10 cellular contexts compared by ENCODE assay signal in the genomic region with DNA sequence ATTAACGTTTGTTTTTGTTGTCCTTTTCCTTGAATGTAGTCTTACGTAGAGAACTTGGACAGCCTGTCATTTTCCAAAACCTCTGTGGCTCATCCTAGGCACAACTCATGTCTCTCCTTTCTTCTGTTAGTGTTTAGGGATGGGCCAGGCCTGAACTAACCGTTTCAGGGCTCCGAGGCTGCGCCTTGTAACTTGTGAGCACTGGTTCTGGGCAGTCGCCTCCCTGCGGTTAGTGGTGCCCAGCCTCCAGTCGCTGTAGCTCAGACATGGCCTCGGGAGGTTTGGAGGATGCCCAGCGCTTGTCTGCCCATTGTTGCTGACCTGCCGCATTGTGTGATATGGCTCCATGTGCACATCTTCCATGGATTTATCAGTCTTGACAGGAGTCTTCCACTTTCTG. TPM values are rescaled to one million over a fixed set of nuclear protein-coding genes. Genes with fewer than 3 reads are reported as not detected.
DNase-seq lines count a peak whose midpoint lies in the region; ATAC-seq, FAIRE-seq and TF ChIP-seq lines count a peak whose summit lies in the region.
"Had no signal": no experiment of that assay in that cellular context is flagged by ENCODE, and none has a peak within 500 bp of the region (broad histone marks: within the 10 kb centered on the region; RNA-seq: fewer than 3 reads in every experiment).

No MANE protein-coding gene starts in this region.

- H3K27ac ChIP-seq in astrocyte (ENCODE audit: low read depth, low read length) (peak overlapping the region; percentile 35), thoracic aorta (peak overlapping the region; percentile 63 to 66)
- H3K27ac ChIP-seq: VCaP had no signal

- H2AFZ ChIP-seq in astrocyte (ENCODE audit: low read depth, low read length): no peak overlapping the region

- H3K4me3 Mint-ChIP-seq in activated T-cell treated with anti-CD3 and anti-CD28 coated beads, Interleukin-2, amount 50 U/mL, for 4 hours: peak overlapping the region; percentile 20
- H3K4me3 Mint-ChIP-seq in astrocyte (ENCODE audit: unreplicated experiment) (peak overlapping the region; percentile 50), memory B cell (peak overlapping the region; percentile 43)

- H3K9ac ChIP-seq in astrocyte (ENCODE audit: low read length): no peak overlapping the region

- H3K4me3 ChIP-seq in astrocyte (ENCODE audit: insufficient read depth, low read depth, low read length) (no peak overlapping the region), thoracic aorta (peak overlapping the region; percentile 38)

- no peaks in the 10 kb centered on the region for H3K9me3 Mint-ChIP-seq in activated T-cell treated with anti-CD3 and anti-CD28 coated beads, Interleukin-2, amount 50 U/mL, for 4 hours
- H3K9me3 Mint-ChIP-seq in astrocyte (ENCODE audit: unreplicated experiment): no peaks in the 10 kb centered on the region
- H3K9me3 Mint-ChIP-seq in memory B cell: no peaks in the 10 kb centered on the region

- H4K20me1 ChIP-seq in astrocyte (ENCODE audit: insufficient read depth, low read length): peaks cover 4% of the 10 kb centered on the region

- no peak for DNase-seq in activated T-cell treated with anti-CD3 and anti-CD28 coated beads, Interleukin-2, amount 50 U/mL, for 4 hours
- DNase-seq in activated T-cell treated with anti-CD3 and anti-CD28 coated beads, Interleukin-2, amount 50 U/mL, for 1 hour: no peak
- DNase-seq in astrocyte (ENCODE audit: low read depth): no peak
- no peak for DNase-seq in memory B cell (ENCODE audit: low spot score in 2 of 2)
- no peak for DNase-seq in thoracic aorta (ENCODE audit: low spot score)
- no peak for DNase-seq in activated gamma-delta T cell treated with Interleukin-2 at 50 U/mL for 16 hours
- no peak for DNase-seq in LoVo (ENCODE audit: low spot score)
- no peak for DNase-seq in central memory CD4-positive, alpha-beta T cell

- no peak overlapping the region for H3K27ac Mint-ChIP-seq in astrocyte (ENCODE audit: unreplicated experiment)
- peak overlapping the region; percentile 89 for H3K27ac Mint-ChIP-seq in memory B cell

- no peak for ATAC-seq in activated T-cell treated with anti-CD3 and anti-CD28 coated beads, Interleukin-2, amount 50 U/mL, for 4 hours
- ATAC-seq in memory B cell (ENCODE audit: low read depth) (no peak), thoracic aorta (ENCODE audit: insufficient number of reproducible peaks, low FRiP score, low read depth) (no peak)

- H3K27me3 Mint-ChIP-seq in activated T-cell treated with anti-CD3 and anti-CD28 coated beads, Interleukin-2, amount 50 U/mL, for 4 hours (ENCODE audit: low read depth): no peaks in the 10 kb centered on the region
- H3K27me3 Mint-ChIP-seq in astrocyte (ENCODE audit: low read depth, unreplicated experiment) (no peaks in the 10 kb centered on the region), memory B cell (no peaks in the 10 kb centered on the region)

- peaks cover 10% of the 10 kb centered on the region for H3K79me2 ChIP-seq in astrocyte (ENCODE audit: insufficient read depth, low read length)

- no peaks in the 10 kb centered on the region for H3K36me3 ChIP-seq in astrocyte (ENCODE audit: insufficient read depth, low read length)
- no peaks in the 10 kb centered on the region for H3K36me3 ChIP-seq in thoracic aorta

- no peak for FAIRE-seq in astrocyte (lab: Jason Lieb, UNC)
- FAIRE-seq: urothelium cell line had no signal

- peaks cover 11% of the 10 kb centered on the region for H3K36me3 Mint-ChIP-seq in activated T-cell treated with anti-CD3 and anti-CD28 coated beads, Interleukin-2, amount 50 U/mL, for 4 hours (ENCODE audit: insufficient read depth)
- H3K36me3 Mint-ChIP-seq in astrocyte (ENCODE audit: low read depth, unreplicated experiment) (peaks cover 5% of the 10 kb centered on the region), memory B cell (peaks cover 12% of the 10 kb centered on the region)

- H3K9me3 ChIP-seq in astrocyte (ENCODE audit: insufficient read depth, low read depth, low read length) (no peaks in the 10 kb centered on the region), thoracic aorta (no peaks in the 10 kb centered on the region)

- H3K27me3 ChIP-seq in astrocyte (ENCODE audit: insufficient read depth, low read length): no peaks in the 10 kb centered on the region
- H3K27me3 ChIP-seq in thoracic aorta (replicated peaks; ENCODE audit: insufficient read depth): no peaks in the 10 kb centered on the region

- H3K4me1 Mint-ChIP-seq in activated T-cell treated with anti-CD3 and anti-CD28 coated beads, Interleukin-2, amount 50 U/mL, for 4 hours (ENCODE audit: low read depth): peaks cover 93% of the 10 kb centered on the region
- peaks cover 37% of the 10 kb centered on the region for H3K4me1 Mint-ChIP-seq in astrocyte (ENCODE audit: low read depth, unreplicated experiment)
- H3K4me1 Mint-ChIP-seq in memory B cell: peaks cover 70% of the 10 kb centered on the region

- H3K4me1 ChIP-seq in astrocyte (ENCODE audit: insufficient read depth, low read length) (peaks cover 24% of the 10 kb centered on the region), thoracic aorta (ENCODE audit: control insufficient read depth in 1 of 2, low read depth in 2 of 2) (peaks cover 20 to 48% of the 10 kb centered on the region in 2 donors)

- TF ChIP-seq CTCF in astrocyte (IDR thresholded peaks at IDR 0.05; ENCODE audit: insufficient read depth, low read depth, low read length): no peak
- no peak for TF ChIP-seq CTCF in thoracic aorta (IDR thresholded peaks at IDR 0.05)

- H3K4me2 ChIP-seq in astrocyte (ENCODE audit: low read length): peak overlapping the region; percentile 77

RNA-seq across cellular contexts. Expression of gene TMEM131L, which starts 32.8 kb away (rescaled TPM):
- 10 to 100 TPM; 37.7 to 44.0 (median 41.7) TPM for total RNA-seq in activated T-cell treated with anti-CD3 and anti-CD28 coated beads, Interleukin-2, amount 50 U/mL, for 4 hours
- total RNA-seq in astrocyte: 18.3 and 18.6 TPM in 2 replicates
- 10 to 100 TPM; 22.2 to 25.6 TPM for total RNA-seq in thoracic aorta
